7 cellular contexts compared by ENCODE assay signal in the genomic region with DNA sequence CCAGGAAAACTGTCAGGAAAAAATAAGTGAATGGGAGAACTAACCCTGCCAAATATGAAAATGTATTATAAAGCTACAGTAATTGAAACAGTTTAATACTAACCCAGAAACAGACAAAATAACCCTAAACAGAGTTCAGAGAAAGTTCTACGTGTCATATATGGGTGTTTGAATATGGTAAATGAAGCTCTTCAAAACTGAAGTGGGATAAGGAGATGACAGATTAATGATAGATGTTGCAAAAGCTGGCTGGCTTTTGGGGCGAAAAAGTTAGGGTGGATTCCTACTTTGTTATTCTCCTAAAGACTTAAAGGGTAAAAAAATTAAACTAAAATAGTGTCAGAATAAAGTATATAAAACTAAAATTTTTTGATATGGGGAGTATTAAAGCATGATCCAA.
"Had no signal": no experiment of that assay in that cellular context is flagged by ENCODE, and none has a peak within 500 bp of the region (broad histone marks: within the 10 kb centered on the region; RNA-seq: fewer than 3 reads in every experiment).

No MANE protein-coding gene starts in this region.

- DNase-seq: IMR-90, KBM-7, KG1 had no signal

- ATAC-seq: HepG2 had no signal

- H3K4me2 ChIP-seq: KMS-11 had no signal

- FAIRE-seq: HepG2, HTR-8/SVneo had no signal

- H3K27ac ChIP-seq: HL-60, KMS-11 had no signal

- H3K9ac ChIP-seq: KMS-11 had no signal
